In the genomic region with DNA sequence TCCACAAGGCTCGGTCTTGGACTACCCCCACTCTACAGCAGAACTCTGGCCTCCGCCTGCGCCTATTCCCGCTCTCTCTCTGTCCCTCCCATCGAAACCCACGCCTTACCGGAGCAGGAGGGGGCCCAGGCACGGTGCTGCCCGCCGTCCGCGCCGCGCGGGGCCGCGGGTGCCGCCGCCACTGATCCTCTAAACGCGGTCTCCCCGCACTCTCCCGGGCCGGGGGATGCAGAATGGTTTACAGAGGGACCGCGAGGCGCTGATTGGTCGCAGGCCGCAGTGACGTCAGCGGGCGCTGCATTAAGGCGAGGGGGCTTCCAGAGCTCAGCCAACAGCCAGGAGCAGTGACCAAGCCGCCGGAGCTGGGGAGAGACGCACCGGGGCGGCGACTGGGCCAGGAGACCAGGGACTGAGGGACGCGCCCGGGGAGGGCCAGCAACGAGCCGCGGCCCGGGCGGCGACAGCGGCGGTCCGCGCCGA, we compare ENCODE assay signal across 8 cellular contexts. TPM values are rescaled to one million over a fixed set of nuclear protein-coding genes. Genes with fewer than 3 reads are reported as not detected.
DNase-seq lines count a peak whose midpoint lies in the region; ATAC-seq and TF ChIP-seq lines count a peak whose summit lies in the region.

No MANE protein-coding gene starts in this region.

- peak overlapping the region in 1 of 5 experiments; percentile 82 for H3K27ac Mint-ChIP-seq in brain
- H3K27ac Mint-ChIP-seq in nephron, result peak overlapping the region in 2 of 3 experiments; percentile 91 to 97

- ATAC-seq in HG03135 (IDR thresholded peaks at IDR 0.05; ENCODE audit: unreplicated experiment) (no peak), GM21723 (IDR thresholded peaks at IDR 0.05; ENCODE audit: unreplicated experiment) (no peak)

- H3K4me1 Mint-ChIP-seq in brain (peaks cover 74% of the 10 kb centered on the region), nephron (peaks cover 54% of the 10 kb centered on the region)

- H3K9me3 Mint-ChIP-seq in brain (no peaks in the 10 kb centered on the region), nephron (peaks cover 3% of the 10 kb centered on the region)

- H3K9ac ChIP-seq in ES-I3 (ENCODE audit: low read depth, low read length), result peak overlapping the region; percentile 64; the same call in 1 of the 2 replicates

- H3K27me3 Mint-ChIP-seq in brain (peaks cover 100% of the 10 kb centered on the region), nephron (ENCODE audit: low read depth) (peaks cover 100% of the 10 kb centered on the region)

- no peaks in the 10 kb centered on the region for H3K9me3 ChIP-seq in ES-I3 (ENCODE audit: control insufficient read depth, insufficient read depth, low read length)

- peaks cover 24% of the 10 kb centered on the region for H3K4me1 ChIP-seq in ES-I3 (ENCODE audit: insufficient read depth, low read length)

- H3K4me3 Mint-ChIP-seq in brain (peak overlapping the region; percentile 82 to 88 (median 82)), nephron (peak overlapping the region; percentile 64 to 94 (median 92))

- no peaks in the 10 kb centered on the region for H3K36me3 ChIP-seq in ES-I3 (ENCODE audit: insufficient read depth, low read length)

- H3K36me3 Mint-ChIP-seq in brain, result no peaks in the 10 kb centered on the region
- peaks cover 7% of the 10 kb centered on the region for H3K36me3 Mint-ChIP-seq in nephron (ENCODE audit: low read depth)

- TF ChIP-seq CTCF in brain (conservative IDR thresholded peaks at IDR 0.05) (no peak), nephron (IDR thresholded peaks at IDR 0.05; ENCODE audit: unreplicated experiment in 3 of 3) (no peak)

- DNase-seq in M059J (ENCODE audit: low read depth), result peak; percentile 69
- DNase-seq in superior temporal gyrus (ENCODE audit: extremely low spot score), result no peak
- DNase-seq in medulla oblongata (ENCODE audit: extremely low spot score), result no peak

RNA-seq across cellular contexts. Expression of a gene that starts 0.8 kb away (rescaled TPM):
- total RNA-seq in M059J (2014; rRNA removed; shearing (Covaris generic)), result 0.81 and 3.5 TPM in 2 replicates
- polyA plus RNA-seq in brain (ENCODE audit: insufficient read depth, low read depth, low replicate concordance), result not detected

RNA-seq across cellular contexts. Expression of a gene that starts 12.3 kb away (rescaled TPM):
- 28.6 and 43.5 TPM in 2 replicates for total RNA-seq in M059J (2014; rRNA removed; shearing (Covaris generic))
- 72.4 TPM for polyA plus RNA-seq in brain (ENCODE audit: insufficient read depth, low read depth, low replicate concordance)
